ENCODE assay signal across 21 cellular contexts in genomic region chr5:87233122-87233521, GRCh38.
"Had no signal": no experiment of that assay in that cellular context is flagged by ENCODE, and none has a peak within 500 bp of the region (broad histone marks: within the 10 kb centered on the region; RNA-seq: fewer than 3 reads in every experiment).

No MANE protein-coding gene starts in this region.

- H3K4me1 ChIP-seq: gastrocnemius medialis, heart right ventricle, spleen, suprapubic skin, thyroid gland had no signal

- H3K36me3 ChIP-seq: gastrocnemius medialis, heart right ventricle, ovary, spleen, suprapubic skin, thyroid gland had no signal

- H3K4me1 Mint-ChIP-seq: natural killer cell, neural crest cell had no signal

- H3K27ac Mint-ChIP-seq: endodermal cell, natural killer cell, type B pancreatic cell had no signal

- ATAC-seq: gastrocnemius medialis, heart right ventricle, natural killer cell, right cardiac atrium had no signal

- H3K27me3 ChIP-seq: gastrocnemius medialis, heart right ventricle, ovary, spleen, suprapubic skin, thyroid gland had no signal

- H3K36me3 Mint-ChIP-seq: natural killer cell, type B pancreatic cell had no signal

- H3K4me3 Mint-ChIP-seq: endodermal cell, natural killer cell, neural crest cell, type B pancreatic cell had no signal

- H3K9me3 ChIP-seq: gastrocnemius medialis, heart right ventricle, ovary, spleen, suprapubic skin, thyroid gland had no signal

- H3K4me3 ChIP-seq: gastrocnemius medialis, heart right ventricle, ovary, spleen, suprapubic skin, thyroid gland had no signal

- H3K27ac ChIP-seq: gastrocnemius medialis, heart right ventricle, ovary, spleen, suprapubic skin, thyroid gland had no signal

- H3K27me3 Mint-ChIP-seq: progenitor cell of endocrine pancreas, type B pancreatic cell had no signal

- H3K9me3 Mint-ChIP-seq: endodermal cell, natural killer cell, neural crest cell, type B pancreatic cell had no signal

- DNase-seq: cerebellar nuclear complex; dermis blood vessel endothelial cell; endodermal cell; erythroblast; gastrocnemius medialis; heart right ventricle; hypothalamus; kidney glomerular epithelial cell; natural killer cell; ovary; right cardiac atrium; spleen; stimulated activated CD4-positive, alpha-beta T cell treated with anti-CD3 and anti-CD28 coated beads, Interleukin-15, amount 100 ng/mL, for 24 hours; stimulated activated CD4-positive, alpha-beta T cell treated with anti-CD3 and anti-CD28 coated beads, Interleukin-1b, Interleukin-23, amount 100 ng/mL, for 48 hours; stimulated activated CD4-positive, alpha-beta T cell treated with anti-CD3 and anti-CD28 coated beads, Interleukin-4, amount 100 ng/mL, for 24 hours; stimulated activated naive CD4-positive, alpha-beta T cell; thyroid gland had no signal
